ENCODE assay signal across 2 cellular contexts in the genomic region with DNA sequence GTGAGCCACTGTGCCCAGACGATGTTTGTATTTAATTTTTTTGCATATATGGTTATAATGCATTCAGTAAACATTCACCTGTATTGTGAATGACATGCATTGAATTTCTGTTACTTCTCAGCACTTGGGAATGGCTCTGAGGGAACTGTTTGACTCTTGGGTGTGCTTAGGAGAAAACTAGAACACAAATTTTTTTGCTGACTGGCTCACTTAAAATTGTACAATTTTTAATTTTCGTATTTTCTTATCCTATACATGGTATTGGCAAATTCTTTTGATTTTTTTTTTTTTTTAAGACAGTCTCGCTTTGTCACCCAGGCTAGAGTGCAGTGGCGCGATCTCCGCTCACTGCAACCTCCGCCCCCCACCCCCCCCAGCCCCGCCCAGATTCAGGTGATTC.
TF ChIP-seq lines count a peak whose summit lies in the region.

No MANE protein-coding gene starts in this region.

TF ChIP-seq in IMR-90, 13 proteins besides CTCF, POLR2A, EP300 and RAD21:
- 0 out of 2 replicates have a peak, but pooled peaks have one; percentile 28 for TF ChIP-seq MAFK (IDR thresholded peaks at IDR 0.05; ENCODE audit: low read depth, low read length)
- TF ChIP-seq SMC3 (IDR thresholded peaks at IDR 0.05; ENCODE audit: low read depth, low read length): no peak
TF ChIP-seq in IMR-90: peak in this region for 1.

TF ChIP-seq in K562, 482 proteins besides CTCF, POLR2A, EP300 and RAD21:
- TF ChIP-seq C11orf30 (IDR thresholded peaks at IDR 0.05; ENCODE audit: low read depth) (peak; percentile 56; the same call in 1 of the 2 replicates), JUN (IDR thresholded peaks at IDR 0.05; ENCODE audit: borderline replicate concordance, low read depth, low read length) (no peak), JUN (CRISPR knock-in tag; IDR thresholded peaks at IDR 0.05; ENCODE audit: borderline replicate concordance) (no peak), SRF (CRISPR knock-in tag; IDR thresholded peaks at IDR 0.05) (no peak), KLF1 (tag; IDR thresholded peaks at IDR 0.05) (no peak), GATAD2A (IDR thresholded peaks at IDR 0.05) (no peak), ZNF431 (CRISPR knock-in tag; IDR thresholded peaks at IDR 0.05) (no peak), ZNF316 (IDR thresholded peaks at IDR 0.05) (peak; percentile 77), BMI1 (IDR thresholded peaks at IDR 0.05; ENCODE audit: low read length) (no peak), ZNF282 (CRISPR knock-in tag; IDR thresholded peaks at IDR 0.05) (no peak), RFX5 (IDR thresholded peaks at IDR 0.05; ENCODE audit: low read depth, low read length) (no peak), ZNF696 (CRISPR knock-in tag; conservative IDR thresholded peaks at IDR 0.05) (no peak)
- TF ChIP-seq, protein P1, sequence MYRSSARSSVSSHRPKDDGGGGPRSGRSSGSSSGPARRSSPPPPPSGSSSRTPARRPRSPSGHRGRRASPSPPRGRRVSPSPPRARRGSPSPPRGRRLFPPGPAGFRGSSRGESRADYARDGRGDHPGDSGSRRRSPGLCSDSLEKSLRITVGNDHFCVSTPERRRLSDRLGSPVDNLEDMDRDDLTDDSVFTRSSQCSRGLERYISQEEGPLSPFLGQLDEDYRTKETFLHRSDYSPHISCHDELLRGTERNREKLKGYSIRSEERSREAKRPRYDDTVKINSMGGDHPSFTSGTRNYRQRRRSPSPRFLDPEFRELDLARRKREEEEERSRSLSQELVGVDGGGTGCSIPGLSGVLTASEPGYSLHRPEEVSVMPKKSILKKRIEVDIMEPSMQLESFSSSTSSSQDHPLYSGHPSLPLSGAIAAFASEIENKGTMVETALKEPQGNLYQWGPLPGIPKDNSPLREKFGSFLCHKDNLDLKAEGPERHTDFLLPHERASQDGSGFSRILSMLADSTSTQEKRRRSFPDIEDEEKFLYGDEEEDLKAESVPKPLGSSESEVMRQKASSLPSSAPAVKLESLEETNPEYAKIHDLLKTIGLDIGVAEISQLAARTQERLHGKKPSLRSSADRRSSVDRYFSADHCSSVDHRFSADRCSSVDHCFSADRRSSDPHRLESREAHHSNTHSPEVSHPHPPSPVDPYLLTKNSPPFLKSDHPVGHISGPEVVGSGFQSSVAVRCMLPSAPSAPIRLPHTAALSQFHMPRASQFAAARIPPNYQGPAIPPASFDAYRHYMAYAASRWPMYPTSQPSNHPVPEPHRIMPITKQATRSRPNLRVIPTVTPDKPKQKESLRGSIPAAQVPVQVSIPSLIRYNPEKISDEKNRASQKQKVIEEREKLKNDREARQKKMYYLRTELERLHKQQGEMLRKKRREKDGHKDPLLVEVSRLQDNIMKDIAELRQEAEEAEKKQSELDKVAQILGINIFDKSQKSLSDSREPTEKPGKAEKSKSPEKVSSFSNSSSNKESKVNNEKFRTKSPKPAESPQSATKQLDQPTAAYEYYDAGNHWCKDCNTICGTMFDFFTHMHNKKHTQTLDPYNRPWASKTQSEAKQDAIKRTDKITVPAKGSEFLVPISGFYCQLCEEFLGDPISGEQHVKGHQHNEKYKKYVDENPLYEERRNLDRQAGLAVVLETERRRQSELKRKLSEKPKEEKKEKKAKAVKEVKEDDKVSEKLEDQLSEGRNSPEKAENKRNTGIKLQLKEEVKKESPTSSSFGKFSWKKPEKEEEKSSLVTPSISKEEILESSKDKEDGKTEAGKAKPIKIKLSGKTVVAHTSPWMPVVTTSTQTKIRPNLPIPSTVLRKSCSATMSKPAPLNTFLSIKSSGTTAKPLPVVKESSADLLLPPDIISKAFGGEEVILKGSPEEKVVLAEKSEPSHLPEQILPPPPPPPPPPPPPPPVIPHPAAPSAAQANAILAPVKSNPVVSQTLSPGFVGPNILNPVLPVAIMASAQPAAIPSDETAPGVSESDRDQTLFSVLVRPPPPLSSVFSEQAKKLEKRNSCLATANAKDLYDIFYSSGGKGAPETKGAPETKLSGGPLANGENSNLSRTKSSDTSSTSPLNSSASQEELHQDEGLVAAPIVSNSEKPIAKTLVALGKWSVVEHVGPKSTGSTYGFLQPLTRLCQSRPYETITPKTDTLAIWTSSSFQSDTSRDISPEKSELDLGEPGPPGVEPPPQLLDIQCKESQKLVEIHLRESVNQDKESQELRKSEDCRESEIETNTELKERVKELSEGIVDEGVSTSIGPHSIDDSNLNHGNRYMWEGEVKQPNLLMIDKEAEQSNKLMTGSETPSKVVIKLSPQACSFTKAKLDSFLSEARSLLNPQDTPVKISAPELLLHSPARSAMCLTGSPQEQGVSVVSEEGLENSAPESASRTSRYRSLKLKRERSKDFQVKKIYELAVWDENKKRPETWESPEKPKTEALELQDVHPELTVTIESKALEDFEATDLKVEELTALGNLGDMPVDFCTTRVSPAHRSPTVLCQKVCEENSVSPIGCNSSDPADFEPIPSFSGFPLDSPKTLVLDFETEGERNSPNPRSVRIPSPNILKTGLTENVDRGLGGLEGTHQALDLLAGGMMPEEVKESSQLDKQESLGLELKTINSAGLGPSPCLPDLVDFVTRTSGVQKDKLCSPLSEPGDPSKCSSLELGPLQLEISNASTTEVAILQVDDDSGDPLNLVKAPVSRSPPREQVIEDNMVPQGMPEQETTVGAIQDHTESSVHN (IDR thresholded peaks at IDR 0.05; ENCODE audit: borderline replicate concordance in 1 of 2, low read depth in 1 of 2): no peak
- TF ChIP-seq, protein P2, sequence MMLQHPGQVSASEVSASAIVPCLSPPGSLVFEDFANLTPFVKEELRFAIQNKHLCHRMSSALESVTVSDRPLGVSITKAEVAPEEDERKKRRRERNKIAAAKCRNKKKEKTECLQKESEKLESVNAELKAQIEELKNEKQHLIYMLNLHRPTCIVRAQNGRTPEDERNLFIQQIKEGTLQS (IDR thresholded peaks at IDR 0.05): no peak
- TF ChIP-seq, protein P2 (CRISPR knock-in tag; conservative IDR thresholded peaks at IDR 0.05): no peak
- TF ChIP-seq, protein P3, sequence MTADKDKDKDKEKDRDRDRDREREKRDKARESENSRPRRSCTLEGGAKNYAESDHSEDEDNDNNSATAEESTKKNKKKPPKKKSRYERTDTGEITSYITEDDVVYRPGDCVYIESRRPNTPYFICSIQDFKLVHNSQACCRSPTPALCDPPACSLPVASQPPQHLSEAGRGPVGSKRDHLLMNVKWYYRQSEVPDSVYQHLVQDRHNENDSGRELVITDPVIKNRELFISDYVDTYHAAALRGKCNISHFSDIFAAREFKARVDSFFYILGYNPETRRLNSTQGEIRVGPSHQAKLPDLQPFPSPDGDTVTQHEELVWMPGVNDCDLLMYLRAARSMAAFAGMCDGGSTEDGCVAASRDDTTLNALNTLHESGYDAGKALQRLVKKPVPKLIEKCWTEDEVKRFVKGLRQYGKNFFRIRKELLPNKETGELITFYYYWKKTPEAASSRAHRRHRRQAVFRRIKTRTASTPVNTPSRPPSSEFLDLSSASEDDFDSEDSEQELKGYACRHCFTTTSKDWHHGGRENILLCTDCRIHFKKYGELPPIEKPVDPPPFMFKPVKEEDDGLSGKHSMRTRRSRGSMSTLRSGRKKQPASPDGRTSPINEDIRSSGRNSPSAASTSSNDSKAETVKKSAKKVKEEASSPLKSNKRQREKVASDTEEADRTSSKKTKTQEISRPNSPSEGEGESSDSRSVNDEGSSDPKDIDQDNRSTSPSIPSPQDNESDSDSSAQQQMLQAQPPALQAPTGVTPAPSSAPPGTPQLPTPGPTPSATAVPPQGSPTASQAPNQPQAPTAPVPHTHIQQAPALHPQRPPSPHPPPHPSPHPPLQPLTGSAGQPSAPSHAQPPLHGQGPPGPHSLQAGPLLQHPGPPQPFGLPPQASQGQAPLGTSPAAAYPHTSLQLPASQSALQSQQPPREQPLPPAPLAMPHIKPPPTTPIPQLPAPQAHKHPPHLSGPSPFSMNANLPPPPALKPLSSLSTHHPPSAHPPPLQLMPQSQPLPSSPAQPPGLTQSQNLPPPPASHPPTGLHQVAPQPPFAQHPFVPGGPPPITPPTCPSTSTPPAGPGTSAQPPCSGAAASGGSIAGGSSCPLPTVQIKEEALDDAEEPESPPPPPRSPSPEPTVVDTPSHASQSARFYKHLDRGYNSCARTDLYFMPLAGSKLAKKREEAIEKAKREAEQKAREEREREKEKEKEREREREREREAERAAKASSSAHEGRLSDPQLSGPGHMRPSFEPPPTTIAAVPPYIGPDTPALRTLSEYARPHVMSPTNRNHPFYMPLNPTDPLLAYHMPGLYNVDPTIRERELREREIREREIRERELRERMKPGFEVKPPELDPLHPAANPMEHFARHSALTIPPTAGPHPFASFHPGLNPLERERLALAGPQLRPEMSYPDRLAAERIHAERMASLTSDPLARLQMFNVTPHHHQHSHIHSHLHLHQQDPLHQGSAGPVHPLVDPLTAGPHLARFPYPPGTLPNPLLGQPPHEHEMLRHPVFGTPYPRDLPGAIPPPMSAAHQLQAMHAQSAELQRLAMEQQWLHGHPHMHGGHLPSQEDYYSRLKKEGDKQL (CRISPR knock-in tag; IDR thresholded peaks at IDR 0.05; ENCODE audit: borderline replicate concordance): no peak
- TF ChIP-seq, protein P4, sequence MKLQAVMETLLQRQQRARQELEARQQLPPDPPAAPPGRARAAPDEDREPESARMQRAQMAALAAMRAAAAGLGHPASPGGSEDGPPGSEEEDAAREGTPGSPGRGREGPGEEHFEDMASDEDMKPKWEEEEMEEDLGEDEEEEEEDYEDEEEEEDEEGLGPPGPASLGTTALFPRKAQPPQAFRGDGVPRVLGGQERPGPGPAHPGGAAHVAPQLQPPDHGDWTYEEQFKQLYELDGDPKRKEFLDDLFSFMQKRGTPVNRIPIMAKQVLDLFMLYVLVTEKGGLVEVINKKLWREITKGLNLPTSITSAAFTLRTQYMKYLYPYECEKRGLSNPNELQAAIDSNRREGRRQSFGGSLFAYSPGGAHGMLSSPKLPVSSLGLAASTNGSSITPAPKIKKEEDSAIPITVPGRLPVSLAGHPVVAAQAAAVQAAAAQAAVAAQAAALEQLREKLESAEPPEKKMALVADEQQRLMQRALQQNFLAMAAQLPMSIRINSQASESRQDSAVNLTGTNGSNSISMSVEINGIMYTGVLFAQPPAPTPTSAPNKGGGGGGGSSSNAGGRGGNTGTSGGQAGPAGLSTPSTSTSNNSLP (IDR thresholded peaks at IDR 0.05; ENCODE audit: borderline replicate concordance, low read depth, low read length): no peak
